ENCODE assay signal across 1 cellular context in the genomic region with DNA sequence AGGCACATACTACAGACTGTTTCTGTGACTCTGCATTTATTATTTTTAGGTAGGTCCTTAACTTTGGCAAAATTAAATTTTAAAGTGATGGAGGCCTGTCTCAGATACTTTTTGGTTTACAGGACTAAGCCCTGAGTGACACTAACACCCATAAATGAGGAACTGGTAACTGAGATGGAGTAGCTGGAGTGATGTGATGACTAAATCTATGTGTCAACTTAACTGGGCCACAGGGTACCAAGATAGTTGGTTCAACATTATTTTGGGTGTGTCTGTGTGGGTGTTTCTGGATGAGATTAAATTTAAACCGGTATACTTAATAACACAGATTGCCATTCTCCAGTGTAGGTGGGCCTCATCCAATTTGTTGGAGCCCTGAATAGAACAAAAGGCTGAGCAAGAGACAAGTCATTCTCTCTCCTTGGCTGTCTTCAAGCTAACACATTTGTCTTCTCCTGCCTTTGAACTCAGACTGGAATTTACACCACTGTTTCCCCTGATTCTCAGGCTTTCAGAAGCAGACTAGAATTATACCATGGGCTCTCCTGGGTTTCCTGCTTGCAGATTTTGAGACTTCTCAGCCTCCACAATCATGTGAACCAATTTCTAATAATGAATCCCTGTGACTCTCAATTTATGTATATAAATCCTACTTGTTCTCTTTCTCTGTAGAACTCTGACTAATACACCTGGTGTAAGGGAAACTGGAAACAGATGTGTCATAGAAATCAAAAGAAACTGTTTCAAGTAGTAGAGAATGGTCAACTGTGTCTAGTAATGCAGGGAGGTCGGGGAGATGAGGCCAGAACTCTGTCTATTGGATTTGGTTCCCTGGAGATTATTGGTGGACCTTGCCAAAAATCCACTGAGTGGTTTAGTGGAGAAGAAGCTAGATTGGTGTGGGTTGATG.
TF ChIP-seq lines count a peak whose summit lies in the region.

No MANE protein-coding gene starts in this region.

TF ChIP-seq in GM23338, 12 proteins besides CTCF, POLR2A, EP300 and RAD21 (continued from another document):
- TF ChIP-seq ZNF462 (CRISPR knock-in tag; IDR thresholded peaks at IDR 0.05) (no peak), EZH2 (IDR thresholded peaks at IDR 0.05; ENCODE audit: low read depth, unreplicated experiment) (no peak), ZNF114 (CRISPR knock-in tag; IDR thresholded peaks at IDR 0.05) (no peak), POLR2AphosphoS5 (IDR thresholded peaks at IDR 0.05; ENCODE audit: low read depth) (no peak), STAT1 (IDR thresholded peaks at IDR 0.05; ENCODE audit: unreplicated experiment) (no peak), ZNF331 (CRISPR knock-in tag; IDR thresholded peaks at IDR 0.05; ENCODE audit: low read depth) (no peak), EZH2phosphoT487 (IDR thresholded peaks at IDR 0.05; ENCODE audit: unreplicated experiment) (no peak), REST (IDR thresholded peaks at IDR 0.05; ENCODE audit: unreplicated experiment) (no peak), ETS1 (IDR thresholded peaks at IDR 0.05) (no peak)
